ENCODE assay signal across 16 cellular contexts in the genomic region with DNA sequence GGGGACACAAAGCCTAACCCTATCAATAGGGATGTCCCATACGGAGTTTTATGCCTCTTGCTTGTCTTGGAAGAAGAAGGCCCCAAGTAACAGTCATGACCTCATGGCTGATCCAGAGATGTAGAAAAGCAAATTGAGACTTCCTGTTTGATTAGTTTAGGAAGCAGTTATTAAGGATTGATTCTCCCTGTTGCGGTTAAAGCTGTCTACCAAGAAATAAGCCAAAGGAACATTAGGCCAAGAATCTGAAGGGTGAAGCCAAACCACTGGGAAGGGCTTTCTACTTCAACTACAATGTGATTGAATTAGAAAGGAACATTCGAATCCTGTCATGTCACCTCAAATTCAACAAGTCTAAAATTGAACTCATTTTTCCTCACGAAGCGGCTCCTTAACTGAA.
DNase-seq lines count a peak whose midpoint lies in the region; FAIRE-seq and TF ChIP-seq lines count a peak whose summit lies in the region.
"Had no signal": no experiment of that assay in that cellular context is flagged by ENCODE, and none has a peak within 500 bp of the region (broad histone marks: within the 10 kb centered on the region; RNA-seq: fewer than 3 reads in every experiment).

No MANE protein-coding gene starts in this region.

- no peak for FAIRE-seq in D721Med (lab: Jason Lieb, UNC)
- FAIRE-seq: A204.1, GM12892 had no signal

- H3K27ac Mint-ChIP-seq in chondrocyte (ENCODE audit: unreplicated experiment), result peak overlapping the region; percentile 86

- H2AK5ac ChIP-seq in mesenchymal stem cell (ENCODE audit: low read length, severe bottlenecking), result no peak overlapping the region

- no peak overlapping the region for H3K4me3 ChIP-seq in ACC112 (ENCODE audit: low read depth, low read length)
- H3K4me3 ChIP-seq in mesenchymal stem cell (ENCODE audit: insufficient read depth in 1 of 2, low read depth in 1 of 2, low read length in 2 of 2), result no peak overlapping the region
- H3K4me3 ChIP-seq in skeletal muscle tissue (ENCODE audit: low read length in 3 of 3), result no peak overlapping the region
- H3K4me3 ChIP-seq: PC-9 had no signal

- H3K4me2 ChIP-seq in mesenchymal stem cell (ENCODE audit: low read length, poor library complexity, severe bottlenecking), result no peak overlapping the region
- H3K4me2 ChIP-seq: PC-9 had no signal

- no peaks in the 10 kb centered on the region for H3K9me3 ChIP-seq in mesenchymal stem cell (ENCODE audit: control insufficient read depth, low read length)
- no peaks in the 10 kb centered on the region for H3K9me3 ChIP-seq in skeletal muscle tissue (ENCODE audit: control insufficient read depth in 3 of 3, low read length in 3 of 3)

- H2BK12ac ChIP-seq in mesenchymal stem cell (ENCODE audit: low read length in 2 of 2), result no peak overlapping the region

- no peak overlapping the region for H3K23ac ChIP-seq in mesenchymal stem cell (ENCODE audit: low read length in 2 of 2)

- H2BK5ac ChIP-seq in mesenchymal stem cell (ENCODE audit: low read depth, low read length, poor library complexity, severe bottlenecking), result no peak overlapping the region

- no peak overlapping the region for H4K8ac ChIP-seq in mesenchymal stem cell (ENCODE audit: low read length)

- H2BK120ac ChIP-seq in mesenchymal stem cell (ENCODE audit: low read depth, low read length), result no peak overlapping the region

- peaks cover 54% of the 10 kb centered on the region for H3K79me2 ChIP-seq in ACC112 (ENCODE audit: control insufficient read depth, insufficient read depth, low read length, unreplicated experiment)

- no peak overlapping the region for H3K4me3 Mint-ChIP-seq in chondrocyte (ENCODE audit: unreplicated experiment)

- WGBS in mesenchymal stem cell, result over 99% methylated on average over 5 of the region's 5 CpGs

- DNase-seq in chondrocyte (ENCODE audit: low spot score) (no peak), mesenchymal stem cell (no peak), D721Med (ENCODE audit: insufficient read length, low spot score) (no peak), SK-N-DZ (ENCODE audit: low spot score) (no peak), foreskin melanocyte (no peak)
- DNase-seq: GOT3, KG1, NCI-H1436, NCI-H2029 treated with DMSO at 0.1 percent for 48 hours, NCI-H82, PC-9 had no signal

- H3K18ac ChIP-seq in mesenchymal stem cell (ENCODE audit: low read depth in 1 of 2, low read length in 2 of 2), result no peak overlapping the region

- no peak overlapping the region for H2AFZ ChIP-seq in ACC112 (ENCODE audit: low read length, unreplicated experiment)
- H2AFZ ChIP-seq in mesenchymal stem cell (ENCODE audit: low read depth, low read length), result no peak overlapping the region
- H2AFZ ChIP-seq: PC-9 had no signal

- H3K4me1 ChIP-seq in ACC112 (ENCODE audit: control insufficient read depth, insufficient read depth, low read length, unreplicated experiment) (peaks cover 26% of the 10 kb centered on the region), mesenchymal stem cell (ENCODE audit: control insufficient read depth, insufficient read depth, low read depth, low read length) (peaks cover 2% of the 10 kb centered on the region), skeletal muscle tissue (ENCODE audit: control insufficient read depth in 3 of 3, insufficient read depth in 3 of 3, low read length in 3 of 3) (no peaks in the 10 kb centered on the region)

- H3K36me3 ChIP-seq in ACC112 (ENCODE audit: insufficient read depth, low read length), result peaks cover 35% of the 10 kb centered on the region
- peaks cover 7 to 57% of the 10 kb centered on the region in 2 experiments for H3K36me3 ChIP-seq in mesenchymal stem cell (ENCODE audit: control insufficient read depth in 1 of 2, insufficient read depth in 2 of 2, low read depth in 1 of 2, low read length in 2 of 2)
- H3K36me3 ChIP-seq in skeletal muscle tissue (ENCODE audit: control insufficient read depth in 3 of 3, insufficient read depth in 3 of 3, low read length in 3 of 3), result peaks cover 0 to 2% (median 0%) of the 10 kb centered on the region in 3 donors

- peaks cover 91% of the 10 kb centered on the region for H3K4me1 Mint-ChIP-seq in chondrocyte (ENCODE audit: low read depth)

- H2BK15ac ChIP-seq in mesenchymal stem cell (ENCODE audit: low read depth, poor library complexity, severe bottlenecking), result no peak overlapping the region

- TF ChIP-seq CTCF in chondrocyte (IDR thresholded peaks at IDR 0.05) (no peak), D721Med (IDR thresholded peaks at IDR 0.05; ENCODE audit: insufficient read depth, missing control alignments) (no peak)

- H3K9me3 Mint-ChIP-seq in chondrocyte (ENCODE audit: low read depth), result no peaks in the 10 kb centered on the region

- no peak overlapping the region for H3K9ac ChIP-seq in mesenchymal stem cell (ENCODE audit: low read length)
- no peak overlapping the region for H3K9ac ChIP-seq in skeletal muscle tissue (ENCODE audit: low read depth in 1 of 3, low read length in 3 of 3)

- no peaks in the 10 kb centered on the region for H3K27me3 Mint-ChIP-seq in chondrocyte (ENCODE audit: low read depth)

- H3K79me1 ChIP-seq in mesenchymal stem cell (replicated peaks; ENCODE audit: low read length, poor library complexity, severe bottlenecking), result peaks cover 16% of the 10 kb centered on the region

- H3K27ac ChIP-seq in ACC112 (ENCODE audit: low read depth, low read length) (peak overlapping the region; percentile 1), mesenchymal stem cell (ENCODE audit: low read length, poor library complexity, severe bottlenecking) (peak overlapping the region; percentile 32), skeletal muscle tissue (ENCODE audit: low read depth, low read length) (peak overlapping the region; percentile 11)
- H3K27ac ChIP-seq: C4-2B, PC-9 had no signal

- H3K4ac ChIP-seq in mesenchymal stem cell (ENCODE audit: low read depth in 1 of 2, low read length in 2 of 2), result no peak overlapping the region

- no peaks in the 10 kb centered on the region for H3K27me3 ChIP-seq in ACC112 (ENCODE audit: insufficient read depth, low read length)
- no peaks in the 10 kb centered on the region for H3K27me3 ChIP-seq in mesenchymal stem cell (ENCODE audit: control insufficient read depth in 1 of 2, insufficient read depth in 1 of 2, low read length in 2 of 2)
- H3K27me3 ChIP-seq in skeletal muscle tissue (ENCODE audit: control insufficient read depth in 3 of 3, insufficient read depth in 3 of 3, low read length in 3 of 3), result no peaks in the 10 kb centered on the region

- H4K91ac ChIP-seq in mesenchymal stem cell (ENCODE audit: low read length), result no peak overlapping the region

- no peak overlapping the region for H3K14ac ChIP-seq in mesenchymal stem cell (ENCODE audit: low read length in 2 of 2)

- H3K36me3 Mint-ChIP-seq in chondrocyte (ENCODE audit: low read depth), result peaks cover 55% of the 10 kb centered on the region
